In the genomic region with DNA sequence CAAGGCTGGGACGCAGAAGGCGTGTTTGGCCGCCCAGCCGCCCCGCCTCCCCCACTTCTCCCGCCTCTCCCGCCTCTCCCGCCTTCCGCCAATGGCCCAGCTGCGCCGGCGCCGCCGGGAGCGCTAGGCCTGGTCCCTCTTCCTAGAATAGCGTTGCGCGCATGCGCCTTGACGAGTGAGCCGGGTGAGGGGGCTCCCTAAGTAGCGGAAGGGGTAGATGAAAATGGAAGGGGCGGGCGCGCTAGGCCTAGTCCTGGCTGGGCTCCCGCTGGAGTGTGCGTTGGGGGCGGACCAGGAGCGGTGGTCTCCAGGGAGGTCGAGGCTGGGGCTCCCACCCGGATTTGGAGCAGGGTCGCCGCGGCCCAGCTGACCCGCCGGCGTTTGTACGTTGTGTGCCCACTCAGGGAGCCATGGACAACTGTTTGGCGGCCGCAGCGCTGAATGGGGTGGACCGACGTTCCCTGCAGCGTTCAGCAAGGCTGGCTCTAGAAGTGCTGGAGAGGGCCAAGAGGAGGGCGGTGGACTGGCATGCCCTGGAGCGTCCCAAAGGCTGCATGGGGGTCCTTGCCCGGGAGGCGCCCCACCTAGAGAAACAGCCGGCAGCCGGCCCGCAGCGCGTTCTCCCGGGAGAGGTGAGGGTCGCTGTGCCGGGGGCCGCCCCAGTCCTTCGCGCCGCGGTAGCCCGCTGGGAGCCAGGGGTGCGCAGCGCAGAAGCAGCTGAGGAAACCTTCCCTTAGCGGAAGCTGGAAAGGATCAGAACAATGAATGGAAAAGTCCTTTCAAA, we compare ENCODE assay signal across 8 cellular contexts. TPM values are rescaled to one million over a fixed set of nuclear protein-coding genes. Genes with fewer than 3 reads are reported as not detected.
DNase-seq lines count a peak whose midpoint lies in the region; ATAC-seq, FAIRE-seq and TF ChIP-seq lines count a peak whose summit lies in the region.

A gene with protein sequence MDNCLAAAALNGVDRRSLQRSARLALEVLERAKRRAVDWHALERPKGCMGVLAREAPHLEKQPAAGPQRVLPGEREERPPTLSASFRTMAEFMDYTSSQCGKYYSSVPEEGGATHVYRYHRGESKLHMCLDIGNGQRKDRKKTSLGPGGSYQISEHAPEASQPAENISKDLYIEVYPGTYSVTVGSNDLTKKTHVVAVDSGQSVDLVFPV (plus strand): TSS at position 150 of the 784 bp plus-strand sequence. CDS start 261 bp downstream, at position 411.

- no peaks in the 10 kb centered on the region for H3K9me3 ChIP-seq in pancreas
- no peaks in the 10 kb centered on the region for H3K9me3 ChIP-seq in thyroid gland

- peak within 1 kb of the TSS; percentile 61 to 98 (median 74) for H3K4me3 ChIP-seq in pancreas
- peak within 1 kb of the TSS; percentile 80 to 92 (median 81) for H3K4me3 ChIP-seq in thyroid gland (replicated peaks in 1 of 3)

- intact Hi-C loops in Right ventricle myocardium superior (cut with DNase I): loop anchor here (5.0 kb wide), 1 partner anchor 229 kb away; a partner anchor contains a TSS
- intact Hi-C loops in pancreas (cut with DNase I): no loop called here
- intact Hi-C loops in thyroid gland (cut with DNase I): no loop called here

- H3K36me3 ChIP-seq in pancreas: no peaks in the 10 kb centered on the region
- no peaks in the 10 kb centered on the region for H3K36me3 ChIP-seq in thyroid gland

- FAIRE-seq in pancreas (lab: Jason Lieb, UNC): no peak

- H3K4me1 Mint-ChIP-seq in activated naive CD8-positive, alpha-beta T cell treated with anti-CD3 and anti-CD28 coated beads, Interleukin-2, amount 50 U/mL, for 24 hours: peaks cover 62% of the 10 kb centered on the region

- H3K27ac Mint-ChIP-seq in activated naive CD8-positive, alpha-beta T cell treated with anti-CD3 and anti-CD28 coated beads, Interleukin-2, amount 50 U/mL, for 24 hours: peak within 1 kb of the TSS; percentile 81

- H3K4me1 ChIP-seq in pancreas (peaks cover 0 to 5% (median 3%) of the 10 kb centered on the region in 3 donors), thyroid gland (peaks cover 12 to 21% of the 10 kb centered on the region in 2 donors)

- H3K27me3 Mint-ChIP-seq in activated naive CD8-positive, alpha-beta T cell treated with anti-CD3 and anti-CD28 coated beads, Interleukin-2, amount 50 U/mL, for 24 hours: no peaks in the 10 kb centered on the region

- H3K27me3 ChIP-seq in pancreas (no peaks in the 10 kb centered on the region), thyroid gland (no peaks in the 10 kb centered on the region)

- peaks cover 23% of the 10 kb centered on the region for H3K36me3 Mint-ChIP-seq in activated naive CD8-positive, alpha-beta T cell treated with anti-CD3 and anti-CD28 coated beads, Interleukin-2, amount 50 U/mL, for 24 hours (ENCODE audit: low read depth)

- ATAC-seq in HG02642 (IDR thresholded peaks at IDR 0.05; ENCODE audit: poor library complexity, unreplicated experiment) (peak; percentile 85), Right ventricle myocardium superior (ENCODE audit: poor library complexity) (peak; percentile 97), pancreas (peak; percentile 96 to 99 (median 98))
- peak; percentile 96 for ATAC-seq in activated naive CD8-positive, alpha-beta T cell treated with anti-CD3 and anti-CD28 coated beads, Interleukin-2, amount 50 U/mL, for 24 hours

- TF ChIP-seq POLR2A in thyroid gland (IDR thresholded peaks at IDR 0.05): peak in 1 of 2 donors; percentile 80

- peak within 1 kb of the TSS; percentile 17 to 81 (median 64) for H3K27ac ChIP-seq in pancreas
- peak within 1 kb of the TSS; percentile 91 to 98 (median 95) for H3K27ac ChIP-seq in thyroid gland

- 0 to 1% methylated on average over 53 to 62 of the region's 65 CpGs for WGBS in pancreas, 2 donors
- WGBS in thyroid gland, 2 donors: 0% methylated on average over 18 to 24 of the region's 65 CpGs

- no peaks in the 10 kb centered on the region for H3K9me3 Mint-ChIP-seq in activated naive CD8-positive, alpha-beta T cell treated with anti-CD3 and anti-CD28 coated beads, Interleukin-2, amount 50 U/mL, for 24 hours

- TF ChIP-seq CTCF in GM10266 (IDR thresholded peaks at IDR 0.05; ENCODE audit: control insufficient read depth, insufficient read depth, low read depth, missing control alignments) (no peak), pancreas (IDR thresholded peaks at IDR 0.05) (no peak), thyroid gland (IDR thresholded peaks at IDR 0.05) (peak in 1 of 6 experiments; percentile 4)

- H3K4me3 Mint-ChIP-seq in activated naive CD8-positive, alpha-beta T cell treated with anti-CD3 and anti-CD28 coated beads, Interleukin-2, amount 50 U/mL, for 24 hours: peak within 1 kb of the TSS; percentile 90

- DNase-seq in GM10266 (ENCODE audit: extremely low spot score): peak; percentile 95
- DNase-seq in NCI-H1417 treated with DMSO at 0.1 percent for 48 hours (lab: John Stamatoyannopoulos, UW): peak; percentile 61
- peak; percentile 94 for DNase-seq in SW480 (ENCODE audit: low spot score)
- DNase-seq in activated naive CD8-positive, alpha-beta T cell treated with anti-CD3 and anti-CD28 coated beads, Interleukin-2, amount 50 U/mL, for 24 hours: peak; percentile 94
- peak; percentile 97 for DNase-seq in Right ventricle myocardium superior
- DNase-seq in pancreas: peak; percentile 92 to 99 (median 94)
- peak; percentile 96 for DNase-seq in thyroid gland

RNA-seq across cellular contexts. Expression of the gene that starts here (rescaled TPM):
- total RNA-seq in Right ventricle myocardium superior: 26.8 TPM
- total RNA-seq in pancreas: 10 to 100 TPM in 1 of 6 donors, 1 to 10 TPM in 5; 6.3 to 11.6 (median 7.9) TPM
- 10 to 100 TPM in 1 of 2 donors, 1 to 10 TPM in 1; 6.5 to 11.6 TPM for polyA plus RNA-seq in pancreas
- total RNA-seq in thyroid gland: 10 to 100 TPM; 25.2 to 33.9 (median 27.8) TPM

Comparison
In these comparisons a context has a peak if more than half of its experiments do, and no peak if none do; other contexts are left out.
1. Peak in every context shown above with its lines: DNase-seq, ATAC-seq, H3K4me3 ChIP-seq and H3K27ac ChIP-seq.